1 cellular context compared by ENCODE assay signal in the genomic region with DNA sequence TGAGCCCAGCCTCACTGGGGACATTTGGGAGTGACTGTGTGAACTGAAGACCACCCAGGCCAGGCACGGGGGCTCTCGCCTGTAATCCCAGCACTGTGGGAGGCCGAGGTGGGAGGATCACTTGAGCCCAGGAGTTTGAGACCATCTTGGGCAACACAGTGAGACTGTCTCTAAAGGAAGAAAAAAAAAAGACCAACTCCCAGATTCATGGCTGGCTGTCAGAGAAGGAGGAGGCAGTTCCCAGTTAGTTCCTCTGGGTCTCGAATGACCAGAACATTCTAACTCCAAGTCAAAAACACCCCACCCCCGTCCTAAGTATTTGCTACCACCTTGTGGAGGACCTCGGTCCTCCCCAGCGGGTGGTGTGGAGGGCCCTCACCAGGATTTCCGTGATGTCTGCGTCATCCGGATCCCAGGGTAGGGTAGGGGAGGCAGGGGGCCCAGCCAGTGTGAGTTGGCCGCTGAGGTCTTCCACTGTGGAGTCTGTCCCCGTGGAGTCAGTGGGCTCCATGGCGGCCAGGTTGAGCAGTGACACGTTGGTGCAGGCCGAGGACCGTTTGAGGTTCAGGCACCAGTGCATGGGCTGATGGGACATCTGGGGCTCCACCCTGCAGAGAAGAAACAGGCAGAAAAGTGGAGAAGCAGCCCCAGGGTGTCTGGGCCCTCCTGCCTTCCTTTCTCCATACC.
TF ChIP-seq lines count a peak whose summit lies in the region.

No MANE protein-coding gene starts in this region.

TF ChIP-seq in K562, 482 proteins besides CTCF, POLR2A, EP300 and RAD21 (continued from another document and continues in another):
- TF ChIP-seq ZNF318 (IDR thresholded peaks at IDR 0.05; ENCODE audit: borderline replicate concordance in 1 of 2, low read depth in 1 of 2) (no peak), ZNF143 (CRISPR knock-in tag; IDR thresholded peaks at IDR 0.05) (peak; percentile 43; the same call in 1 of the 2 replicates), HNRNPL (IDR thresholded peaks at IDR 0.05; ENCODE audit: low read depth, low read length) (no peak), PHF21A (IDR thresholded peaks at IDR 0.05; ENCODE audit: borderline replicate concordance, low read depth) (no peak), ELF4 (CRISPR knock-in tag; IDR thresholded peaks at IDR 0.05) (no peak), ZBTB17 (CRISPR knock-in tag; IDR thresholded peaks at IDR 0.05) (no peak), EZH2 (IDR thresholded peaks at IDR 0.05; ENCODE audit: borderline replicate concordance, low read depth, low read length) (no peak), ZBTB1 (CRISPR knock-in tag; IDR thresholded peaks at IDR 0.05; ENCODE audit: borderline replicate concordance, low read depth) (no peak), ZNF134 (CRISPR knock-in tag; conservative IDR thresholded peaks at IDR 0.05) (no peak), HDAC8 (tag; IDR thresholded peaks at IDR 0.05) (no peak), ZNF224 (CRISPR knock-in tag; IDR thresholded peaks at IDR 0.05) (no peak), NR3C1 (CRISPR knock-in tag; IDR thresholded peaks at IDR 0.05) (no peak), NCOA1 (IDR thresholded peaks at IDR 0.05; ENCODE audit: low read depth) (no peak), EHMT2 (IDR thresholded peaks at IDR 0.05) (peak; percentile 28; the same call in 1 of the 2 replicates), SIX5 (IDR thresholded peaks at IDR 0.05; ENCODE audit: borderline replicate concordance in 1 of 2, insufficient read depth in 1 of 2, low read depth in 1 of 2, low read length in 2 of 2) (no peak), PML (IDR thresholded peaks at IDR 0.05; ENCODE audit: low read length) (no peak), TEAD1 (CRISPR knock-in tag; IDR thresholded peaks at IDR 0.05) (no peak), SOX6 (IDR thresholded peaks at IDR 0.05) (no peak; the same call in 1 of the 2 replicates), ELK3 (CRISPR knock-in tag; IDR thresholded peaks at IDR 0.05) (no peak), RCOR1 (IDR thresholded peaks at IDR 0.05; ENCODE audit: borderline replicate concordance in 1 of 2, low read depth in 2 of 2, low read length in 2 of 2) (no peak), DDX20 (tag; IDR thresholded peaks at IDR 0.05; ENCODE audit: low read depth) (no peak), TARDBP (IDR thresholded peaks at IDR 0.05) (no peak), HDAC6 (IDR thresholded peaks at IDR 0.05; ENCODE audit: low read depth, low read length) (no peak), SMAD2 (IDR thresholded peaks at IDR 0.05; ENCODE audit: low read depth, low read length) (no peak), HDAC1 (IDR thresholded peaks at IDR 0.05) (0 out of 4 replicates have a peak, but pooled peaks of 1 of the 2 experiments have one; percentile 30), L3MBTL2 (IDR thresholded peaks at IDR 0.05) (peak; percentile 81), CEBPG (CRISPR knock-in tag; IDR thresholded peaks at IDR 0.05) (no peak), CEBPG (tag; conservative IDR thresholded peaks at IDR 0.05 in 1 of 2, IDR thresholded peaks at IDR 0.05 in 1 of 2) (no peak), HDAC3 (IDR thresholded peaks at IDR 0.05; ENCODE audit: borderline replicate concordance, partially characterized antibody) (no peak), ZKSCAN1 (IDR thresholded peaks at IDR 0.05; ENCODE audit: low read depth, low read length) (no peak), ETV6 (IDR thresholded peaks at IDR 0.05; ENCODE audit: borderline replicate concordance in 1 of 2, low read depth in 2 of 2, low read length in 1 of 2) (no peak; a peak in 1 of 4 replicates), ETV6 (CRISPR knock-in tag; IDR thresholded peaks at IDR 0.05; ENCODE audit: borderline replicate concordance) (no peak), JUND (IDR thresholded peaks at IDR 0.05; ENCODE audit: borderline replicate concordance, low read depth, low read length) (peak; percentile 70), JUND (tag; IDR thresholded peaks at IDR 0.05; ENCODE audit: borderline replicate concordance, low read depth, low read length) (peak; percentile 21; the same call in 1 of the 3 replicates), NCOA6 (IDR thresholded peaks at IDR 0.05) (no peak), BCOR (IDR thresholded peaks at IDR 0.05) (peak; percentile 7; the same call in 1 of the 2 replicates), IRF1 (CRISPR knock-in tag; IDR thresholded peaks at IDR 0.05; ENCODE audit: borderline replicate concordance) (no peak), ARID3B (CRISPR knock-in tag; IDR thresholded peaks at IDR 0.05; ENCODE audit: borderline replicate concordance) (no peak), TFAM (CRISPR knock-in tag; conservative IDR thresholded peaks at IDR 0.05) (no peak), CSDE1 (IDR thresholded peaks at IDR 0.05) (no peak)
- TF ChIP-seq, protein P1, sequence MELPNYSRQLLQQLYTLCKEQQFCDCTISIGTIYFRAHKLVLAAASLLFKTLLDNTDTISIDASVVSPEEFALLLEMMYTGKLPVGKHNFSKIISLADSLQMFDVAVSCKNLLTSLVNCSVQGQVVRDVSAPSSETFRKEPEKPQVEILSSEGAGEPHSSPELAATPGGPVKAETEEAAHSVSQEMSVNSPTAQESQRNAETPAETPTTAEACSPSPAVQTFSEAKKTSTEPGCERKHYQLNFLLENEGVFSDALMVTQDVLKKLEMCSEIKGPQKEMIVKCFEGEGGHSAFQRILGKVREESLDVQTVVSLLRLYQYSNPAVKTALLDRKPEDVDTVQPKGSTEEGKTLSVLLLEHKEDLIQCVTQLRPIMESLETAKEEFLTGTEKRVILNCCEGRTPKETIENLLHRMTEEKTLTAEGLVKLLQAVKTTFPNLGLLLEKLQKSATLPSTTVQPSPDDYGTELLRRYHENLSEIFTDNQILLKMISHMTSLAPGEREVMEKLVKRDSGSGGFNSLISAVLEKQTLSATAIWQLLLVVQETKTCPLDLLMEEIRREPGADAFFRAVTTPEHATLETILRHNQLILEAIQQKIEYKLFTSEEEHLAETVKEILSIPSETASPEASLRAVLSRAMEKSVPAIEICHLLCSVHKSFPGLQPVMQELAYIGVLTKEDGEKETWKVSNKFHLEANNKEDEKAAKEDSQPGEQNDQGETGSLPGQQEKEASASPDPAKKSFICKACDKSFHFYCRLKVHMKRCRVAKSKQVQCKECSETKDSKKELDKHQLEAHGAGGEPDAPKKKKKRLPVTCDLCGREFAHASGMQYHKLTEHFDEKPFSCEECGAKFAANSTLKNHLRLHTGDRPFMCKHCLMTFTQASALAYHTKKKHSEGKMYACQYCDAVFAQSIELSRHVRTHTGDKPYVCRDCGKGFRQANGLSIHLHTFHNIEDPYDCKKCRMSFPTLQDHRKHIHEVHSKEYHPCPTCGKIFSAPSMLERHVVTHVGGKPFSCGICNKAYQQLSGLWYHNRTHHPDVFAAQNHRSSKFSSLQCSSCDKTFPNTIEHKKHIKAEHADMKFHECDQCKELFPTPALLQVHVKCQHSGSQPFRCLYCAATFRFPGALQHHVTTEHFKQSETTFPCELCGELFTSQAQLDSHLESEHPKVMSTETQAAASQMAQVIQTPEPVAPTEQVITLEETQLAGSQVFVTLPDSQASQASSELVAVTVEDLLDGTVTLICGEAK (IDR thresholded peaks at IDR 0.05): 0 out of 2 replicates have a peak, but pooled peaks have one; percentile 43
- TF ChIP-seq, protein P1 (CRISPR knock-in tag; IDR thresholded peaks at IDR 0.05): no peak
